Comparison of ENCODE assay signal across 8 cellular contexts in the genomic region with DNA sequence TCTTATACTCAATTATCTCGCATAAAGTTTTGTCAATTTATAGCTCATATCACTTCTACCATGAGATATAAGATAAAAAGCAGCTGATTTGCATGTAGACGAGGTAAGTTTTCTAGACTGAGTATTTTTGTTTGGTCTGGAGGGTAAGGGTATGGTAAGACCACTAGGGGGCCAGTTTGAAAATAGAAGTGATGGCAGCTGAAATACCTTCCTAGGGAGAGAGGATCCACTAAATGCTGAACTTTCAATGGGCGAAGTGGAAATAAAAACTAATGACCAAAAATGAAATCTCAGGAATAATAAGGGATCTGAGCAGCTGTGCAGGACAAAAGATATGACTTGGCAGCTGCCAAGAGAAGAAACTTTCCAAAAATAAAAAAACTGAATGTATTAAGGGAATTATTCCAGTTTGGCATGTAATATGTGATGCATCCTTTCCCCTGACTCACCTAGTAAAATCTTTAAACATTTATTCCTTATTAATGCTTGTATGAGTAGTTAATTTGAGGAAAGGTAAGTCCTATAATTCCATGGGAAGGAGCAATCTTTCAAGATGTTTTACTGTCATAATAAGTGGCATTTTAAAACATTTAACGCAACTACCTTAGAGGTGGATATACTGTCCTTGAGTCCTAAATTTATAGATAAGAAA.
A peak's percentile ranks its signal among the peaks of the same experiment; 100 is the strongest.
DNase-seq lines count a peak whose midpoint lies in the region; ATAC-seq and TF ChIP-seq lines count a peak whose summit lies in the region.

No MANE protein-coding gene starts in this region.

- ATAC-seq in GM19324 (IDR thresholded peaks at IDR 0.05; ENCODE audit: low FRiP score, unreplicated experiment), result peak; percentile 72
- no peak for ATAC-seq in stimulated activated naive CD8-positive, alpha-beta T cell treated with anti-CD3 and anti-CD28 coated beads, Interleukin-15, Interleukin-2, amounts not matched to agents 100 U/mL and 50 U/mL, for 24 hours

- H3K27ac ChIP-seq in C4-2B (no peak overlapping the region), sigmoid colon (no peak overlapping the region)
- no peak overlapping the region for H3K27ac ChIP-seq in CD8-positive, alpha-beta memory T cell (ENCODE audit: low read depth, low read length)

- no peaks in the 10 kb centered on the region for H3K27me3 ChIP-seq in sigmoid colon
- no peaks in the 10 kb centered on the region for H3K27me3 ChIP-seq in CD8-positive, alpha-beta memory T cell (ENCODE audit: insufficient read depth, low read length, poor library complexity, severe bottlenecking)

- no peaks in the 10 kb centered on the region for H3K36me3 Mint-ChIP-seq in brain
- H3K36me3 Mint-ChIP-seq in osteocyte (ENCODE audit: unreplicated experiment), result no peaks in the 10 kb centered on the region
- no peaks in the 10 kb centered on the region for H3K36me3 Mint-ChIP-seq in CD8-positive, alpha-beta memory T cell

- WGBS in sigmoid colon, 2 donors, result 53 to 60% methylated on average over 4 of the region's 4 CpGs

- H3K27ac Mint-ChIP-seq in brain (peak overlapping the region in 1 of 5 experiments; percentile 11), osteocyte (ENCODE audit: unreplicated experiment) (no peak overlapping the region)
- no peak overlapping the region for H3K27ac Mint-ChIP-seq in CD8-positive, alpha-beta memory T cell

- H3K4me3 Mint-ChIP-seq in brain (no peak overlapping the region), osteocyte (ENCODE audit: unreplicated experiment) (no peak overlapping the region)
- H3K4me3 Mint-ChIP-seq in CD8-positive, alpha-beta memory T cell, result no peak overlapping the region

- H3K4me1 Mint-ChIP-seq in brain, result peaks cover 26% of the 10 kb centered on the region
- H3K4me1 Mint-ChIP-seq in osteocyte (ENCODE audit: unreplicated experiment), result peaks cover 4% of the 10 kb centered on the region
- H3K4me1 Mint-ChIP-seq in CD8-positive, alpha-beta memory T cell, result no peaks in the 10 kb centered on the region

- H3K36me3 ChIP-seq in sigmoid colon, result no peaks in the 10 kb centered on the region
- no peaks in the 10 kb centered on the region for H3K36me3 ChIP-seq in CD8-positive, alpha-beta memory T cell (ENCODE audit: insufficient read depth, low read length)

- H3K9me3 ChIP-seq in sigmoid colon, result no peaks in the 10 kb centered on the region
- H3K9me3 ChIP-seq in CD8-positive, alpha-beta memory T cell (ENCODE audit: low read length), result no peaks in the 10 kb centered on the region

- intact Hi-C loops in sigmoid colon (cut with DNase I), result no loop called here

- TF ChIP-seq EP300 in sigmoid colon (IDR thresholded peaks at IDR 0.05), result no peak

- TF ChIP-seq POLR2A in sigmoid colon (IDR thresholded peaks at IDR 0.05), result no peak

- peak; percentile 10 for DNase-seq in HS-5 (ENCODE audit: low read depth)
- DNase-seq in osteocyte (ENCODE audit: extremely low spot score, unreplicated experiment), result no peak
- no peak for DNase-seq in sigmoid colon
- DNase-seq in CD8-positive, alpha-beta memory T cell, result no peak
- no peak for DNase-seq in stimulated activated naive CD8-positive, alpha-beta T cell treated with anti-CD3 and anti-CD28 coated beads, Interleukin-15, Interleukin-2, amounts not matched to agents 100 U/mL and 50 U/mL, for 24 hours

- no peaks in the 10 kb centered on the region for H3K4me1 ChIP-seq in sigmoid colon
- H3K4me1 ChIP-seq in CD8-positive, alpha-beta memory T cell (ENCODE audit: insufficient read depth, low read length), result no peaks in the 10 kb centered on the region

- POLR2A ChIA-PET in CD8-positive, alpha-beta memory T cell (lab: Charles Lee), result no interaction called here

- H3K27me3 Mint-ChIP-seq in brain, result no peaks in the 10 kb centered on the region
- peaks cover 6% of the 10 kb centered on the region for H3K27me3 Mint-ChIP-seq in osteocyte (ENCODE audit: unreplicated experiment)
- H3K27me3 Mint-ChIP-seq in CD8-positive, alpha-beta memory T cell, result no peaks in the 10 kb centered on the region

- CTCF ChIA-PET in CD8-positive, alpha-beta memory T cell (lab: Charles Lee), result no interaction called here

- H3K9me3 Mint-ChIP-seq in brain (no peaks in the 10 kb centered on the region), osteocyte (ENCODE audit: unreplicated experiment) (no peaks in the 10 kb centered on the region)
- peaks cover 0 to 17% (median 3%) of the 10 kb centered on the region in 5 donors for H3K9me3 Mint-ChIP-seq in CD8-positive, alpha-beta memory T cell

- H3K4me3 ChIP-seq in sigmoid colon, result no peak overlapping the region
- H3K4me3 ChIP-seq in CD8-positive, alpha-beta memory T cell (ENCODE audit: low read length), result no peak overlapping the region

- TF ChIP-seq CTCF in C4-2B (conservative IDR thresholded peaks at IDR 0.05) (peak; percentile 58), brain (conservative IDR thresholded peaks at IDR 0.05) (peak; percentile 39 to 62), osteocyte (IDR thresholded peaks at IDR 0.05) (peak; percentile 72), sigmoid colon (IDR thresholded peaks at IDR 0.05) (no peak)

Comparison
In these comparisons a context has a peak if more than half of its experiments do, and no peak if none do; other contexts are left out.
1. CTCF ChIP-seq: peak in C4-2B (single experiment), brain (2 of 2) and osteocyte (single experiment); none in sigmoid colon (0 of 4).